8 cellular contexts compared by ENCODE assay signal in the genomic region with DNA sequence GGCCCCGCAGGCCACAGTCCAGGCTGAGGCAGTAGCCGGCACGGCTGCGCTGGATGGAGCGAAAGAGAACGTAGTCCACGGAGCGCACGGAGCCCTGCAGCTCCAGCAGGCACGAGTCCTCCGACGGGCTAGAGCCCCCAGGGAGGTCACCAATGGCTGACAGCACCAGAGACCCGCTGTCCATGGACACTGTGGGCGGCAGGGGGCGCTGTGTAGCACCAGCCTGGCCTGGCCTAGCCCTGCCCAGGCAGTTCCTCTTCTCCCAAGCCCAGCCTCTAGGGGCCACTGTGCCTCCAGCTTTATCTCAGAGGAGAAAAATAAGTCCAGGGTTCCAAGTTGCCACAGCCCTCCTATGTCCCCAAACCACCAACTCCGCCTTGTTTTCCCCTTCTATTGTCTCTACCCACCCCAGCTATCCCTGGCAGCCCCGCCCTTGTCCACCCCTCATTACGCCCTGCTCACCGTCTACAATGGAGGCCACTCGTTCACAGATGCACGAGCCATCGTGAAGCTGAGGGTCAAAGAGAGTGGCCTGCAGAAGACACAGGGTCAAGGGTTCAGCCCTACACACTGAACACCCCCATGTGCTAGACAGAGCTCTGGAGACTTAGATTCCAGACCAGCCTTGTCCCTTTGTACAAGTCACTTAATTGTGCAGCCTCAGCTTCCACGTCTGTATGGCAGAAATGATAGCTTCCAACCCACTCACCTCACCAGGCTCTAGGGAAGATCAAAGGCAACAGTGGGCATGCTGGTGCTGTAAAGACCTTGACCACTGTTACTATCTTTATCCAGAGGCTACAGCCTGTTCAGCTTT. TPM values are rescaled to one million over a fixed set of nuclear protein-coding genes. Genes with fewer than 3 reads are reported as not detected.
A peak's percentile ranks its signal among the peaks of the same experiment; 100 is the strongest.
DNase-seq lines count a peak whose midpoint lies in the region; ATAC-seq, FAIRE-seq and TF ChIP-seq lines count a peak whose summit lies in the region.

No MANE protein-coding gene starts in this region.

- FAIRE-seq in GM12892 (lab: Jason Lieb, UNC) = peak; percentile 95

- H3K9me3 ChIP-seq in aorta (ENCODE audit: control insufficient read depth, low read length) = no peaks in the 10 kb centered on the region

- peak overlapping the region; percentile 45 for H3K9ac ChIP-seq in rectal smooth muscle tissue (ENCODE audit: low read length)

- DNase-seq in GM12892 (ENCODE audit: insufficient read length) (peak; percentile 99), NCI-H1694 (lab: John Stamatoyannopoulos, UW) (peak; percentile 99), T-helper 1 cell (peak; percentile 91 to 96 (median 94)), amniotic stem cell (lab: John Stamatoyannopoulos, UW) (peak; percentile 90), left ventricle myocardium superior (peak; percentile 95), aorta (peak; percentile 95 to 98)

- H3K36me3 ChIP-seq in rectal smooth muscle tissue (ENCODE audit: control insufficient read depth, insufficient read depth, low read length) = no peaks in the 10 kb centered on the region
- no peaks in the 10 kb centered on the region for H3K36me3 ChIP-seq in aorta (ENCODE audit: control insufficient read depth in 1 of 2, insufficient read depth in 2 of 2, low read length in 1 of 2)

- H3K27me3 ChIP-seq in rectal smooth muscle tissue (ENCODE audit: control insufficient read depth, insufficient read depth, low read length) (no peaks in the 10 kb centered on the region), aorta (ENCODE audit: control insufficient read depth in 1 of 2, insufficient read depth in 2 of 2, low read length in 1 of 2) (no peaks in the 10 kb centered on the region)

- H3K4me3 ChIP-seq in rectal smooth muscle tissue (ENCODE audit: low read length) (peak overlapping the region; percentile 44), aorta (ENCODE audit: low read length in 2 of 2) (no peak overlapping the region)

- ATAC-seq in HG02798 (IDR thresholded peaks at IDR 0.05; ENCODE audit: poor library complexity, unreplicated experiment) = peak; percentile 90
- ATAC-seq in left ventricle myocardium superior = peak; percentile 80
- peak; percentile 91 for ATAC-seq in aorta (ENCODE audit: low FRiP score)

- 14 to 15% methylated on average over 18 to 23 of the region's 23 CpGs for WGBS in aorta, 2 donors

- H3K4me1 ChIP-seq in rectal smooth muscle tissue (ENCODE audit: control insufficient read depth, insufficient read depth, low read length) (peaks cover 14% of the 10 kb centered on the region), aorta (ENCODE audit: control insufficient read depth in 1 of 2, insufficient read depth in 2 of 2, low read length in 2 of 2) (no peaks in the 10 kb centered on the region)

- H3K27ac ChIP-seq in rectal smooth muscle tissue (ENCODE audit: low read depth, low read length) (peak overlapping the region; percentile 27), aorta (ENCODE audit: low read depth in 1 of 2, low read length in 2 of 2) (no peak overlapping the region)

- intact Hi-C loops in left ventricle myocardium superior (cut with micrococcal nuclease) = no loop called here
- intact Hi-C loops in aorta (cut with DNase I) = loop anchor here (2.0 to 10.0 kb wide), 4 partner anchors 71 to 394 kb away; partner anchors contain the start of gene RUSC1 (in 1 of the 2)

- no peak for TF ChIP-seq POLR2A in GM12892 (IDR thresholded peaks at IDR 0.05; ENCODE audit: low read depth, low read length)

RNA-seq across cellular contexts. Expression of gene ENTREP3, which starts 4.4 kb away (rescaled TPM):
- polyA plus RNA-seq in GM12892 (2012; ENCODE audit: missing spikeins) = 6.4 TPM
- total RNA-seq in left ventricle myocardium superior (15.0 TPM), aorta (10 to 100 TPM; 22.8 to 28.7 TPM)
- polyA plus RNA-seq in aorta = 10 to 100 TPM in 1 of 2 donors, 1 to 10 TPM in 1; 6.0 to 25.4 TPM

RNA-seq across cellular contexts. Expression of gene SCAMP3, which starts 11.3 kb away (rescaled TPM):
- 32.2 TPM for polyA plus RNA-seq in GM12892 (2012; ENCODE audit: missing spikeins)
- total RNA-seq in left ventricle myocardium superior (62.7 TPM), aorta (10 to 100 TPM; 36.9 to 39.7 TPM)
- 10 to 100 TPM; 11.9 to 46.8 TPM for polyA plus RNA-seq in aorta

RNA-seq across cellular contexts. Expression of gene CLK2, which starts 22.5 kb away (rescaled TPM):
- polyA plus RNA-seq in GM12892 (2012; ENCODE audit: missing spikeins) = 54.9 TPM
- 18.9 TPM for total RNA-seq in left ventricle myocardium superior
- total RNA-seq in aorta = 10 to 100 TPM; 39.6 to 63.0 TPM
- polyA plus RNA-seq in aorta = 10 to 100 TPM in 1 of 2 donors, 1 to 10 TPM in 1; 9.3 to 88.6 TPM

RNA-seq across cellular contexts. Expression of gene HCN3, which starts 26.4 kb away (rescaled TPM):
- polyA plus RNA-seq in GM12892 (2012; ENCODE audit: missing spikeins) = 1.1 TPM
- total RNA-seq in left ventricle myocardium superior = 1.5 TPM
- total RNA-seq in aorta = 1 to 10 TPM; 1.8 to 5.7 TPM
- 1 to 10 TPM in 1 of 2 donors, under 1 TPM in 1; 0.13 to 3.1 TPM for polyA plus RNA-seq in aorta

RNA-seq across cellular contexts. Expression of gene MTX1, which starts 42.3 kb away (rescaled TPM):
- polyA plus RNA-seq in GM12892 (2012; ENCODE audit: missing spikeins) = 36.4 TPM
- 14.1 TPM for total RNA-seq in left ventricle myocardium superior
- total RNA-seq in aorta = 10 to 100 TPM; 20.3 to 21.3 TPM
- 10 to 100 TPM; 26.2 to 52.9 TPM for polyA plus RNA-seq in aorta
